Comparison of ENCODE assay signal across 10 cellular contexts in the genomic region with DNA sequence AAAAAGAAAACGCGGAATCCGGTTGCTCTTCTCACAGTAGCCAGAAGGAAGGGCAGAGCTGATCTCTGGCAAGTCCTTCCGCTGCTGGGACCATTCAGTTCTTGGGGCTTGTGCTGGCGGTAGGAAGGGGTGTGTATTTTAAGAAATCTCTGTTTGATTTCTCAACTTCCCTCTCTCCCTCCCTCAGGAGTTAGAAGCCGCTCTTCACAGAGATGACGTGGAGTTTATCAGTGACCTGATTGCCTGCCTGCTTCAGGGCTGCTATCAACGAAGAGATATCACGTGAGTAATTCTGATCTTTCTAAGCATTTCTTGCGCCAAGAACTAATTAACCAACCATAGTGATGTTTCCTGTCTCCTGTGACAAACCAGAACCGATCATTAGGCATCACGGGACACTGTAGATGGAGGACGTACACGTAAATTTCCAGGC.
DNase-seq lines count a peak whose midpoint lies in the region; ATAC-seq lines count a peak whose summit lies in the region.
"Had no signal": no experiment of that assay in that cellular context is flagged by ENCODE, and none has a peak within 500 bp of the region (broad histone marks: within the 10 kb centered on the region; RNA-seq: fewer than 3 reads in every experiment).

No MANE protein-coding gene starts in this region.

- H3K9me3 ChIP-seq in mesodermal cell (ENCODE audit: control insufficient read depth, low read length), result no peaks in the 10 kb centered on the region

- DNase-seq in G401 (ENCODE audit: low spot score) (peak; percentile 83), NCI-H2171 treated with DMSO at 0.1 percent for 48 hours (lab: John Stamatoyannopoulos, UW) (peak; percentile 76), NCI-H774 (lab: John Stamatoyannopoulos, UW) (no peak)
- no peak for DNase-seq in naive thymus-derived CD8-positive, alpha-beta T cell
- DNase-seq: activated CD4-positive, alpha-beta T cell treated with anti-CD3 and anti-CD28 coated beads, Interleukin-2, amount 10 ng/mL, durations not matched to agents 24 days and 14 days; CD8-positive, alpha-beta T cell had no signal

- peak overlapping the region; percentile 60 for H3K27ac ChIP-seq in mesodermal cell (ENCODE audit: low read depth, low read length, severe bottlenecking)

- no peaks in the 10 kb centered on the region for H3K36me3 Mint-ChIP-seq in dendritic cell treated with granulocyte-macrophage colony-stimulating factor and Interleukin-4, amounts not matched to agents 40 ng/mL and 50 ng/mL, for 4 days (ENCODE audit: low read depth)
- H3K36me3 Mint-ChIP-seq in naive thymus-derived CD8-positive, alpha-beta T cell, result no peaks in the 10 kb centered on the region
- H3K36me3 Mint-ChIP-seq: CD8-positive, alpha-beta T cell had no signal

- intact Hi-C loops in dendritic cell treated with granulocyte-macrophage colony-stimulating factor and Interleukin-4, amounts not matched to agents 40 ng/mL and 50 ng/mL, for 4 days (cut with micrococcal nuclease), result loop anchor here (10.0 kb wide), 1 partner anchor 103 kb away; no protein-coding TSS in a partner anchor

- H3K4me3 ChIP-seq in mesodermal cell (ENCODE audit: extremely low read depth, insufficient read depth, low read length, poor library complexity, severe bottlenecking), result no peak overlapping the region

- 88 to 89% methylated on average over 7 to 9 of the region's 14 CpGs for WGBS in mesodermal cell (ENCODE audit: insufficient coverage in 2 of 2), 2 experiments

- peaks cover 21% of the 10 kb centered on the region for H3K4me1 Mint-ChIP-seq in dendritic cell treated with granulocyte-macrophage colony-stimulating factor and Interleukin-4, amounts not matched to agents 40 ng/mL and 50 ng/mL, for 4 days (ENCODE audit: low read depth)
- H3K4me1 Mint-ChIP-seq in naive thymus-derived CD8-positive, alpha-beta T cell, result peaks cover 0 to 3% (median 0%) of the 10 kb centered on the region in 4 donors
- H3K4me1 Mint-ChIP-seq: activated CD4-positive, alpha-beta T cell treated with anti-CD3 and anti-CD28 coated beads, Interleukin-2, amount 10 ng/mL, durations not matched to agents 24 days and 14 days had no signal

- H3K27me3 Mint-ChIP-seq in dendritic cell treated with granulocyte-macrophage colony-stimulating factor and Interleukin-4, amounts not matched to agents 40 ng/mL and 50 ng/mL, for 4 days, result peaks cover 3% of the 10 kb centered on the region
- H3K27me3 Mint-ChIP-seq in naive thymus-derived CD8-positive, alpha-beta T cell, result peaks cover 10 to 51% (median 24%) of the 10 kb centered on the region in 5 donors

- H3K27ac Mint-ChIP-seq in dendritic cell treated with granulocyte-macrophage colony-stimulating factor and Interleukin-4, amounts not matched to agents 40 ng/mL and 50 ng/mL, for 4 days, result no peak overlapping the region
- H3K27ac Mint-ChIP-seq in naive thymus-derived CD8-positive, alpha-beta T cell, result no peak overlapping the region
- H3K27ac Mint-ChIP-seq: activated CD4-positive, alpha-beta T cell treated with anti-CD3 and anti-CD28 coated beads, Interleukin-2, amount 10 ng/mL, durations not matched to agents 24 days and 14 days; CD8-positive, alpha-beta T cell had no signal

- H3K36me3 ChIP-seq in mesodermal cell (ENCODE audit: control insufficient read depth, insufficient read depth, low read length), result peaks cover 27% of the 10 kb centered on the region

- POLR2A ChIA-PET in naive thymus-derived CD8-positive, alpha-beta T cell (lab: Charles Lee), result no interaction called here

- in situ Hi-C loops in G401 (cut with HindIII; ENCODE audit: low sequenced_read_pairs), result no loop called here

- no peaks in the 10 kb centered on the region for H3K9me3 Mint-ChIP-seq in dendritic cell treated with granulocyte-macrophage colony-stimulating factor and Interleukin-4, amounts not matched to agents 40 ng/mL and 50 ng/mL, for 4 days
- H3K9me3 Mint-ChIP-seq in naive thymus-derived CD8-positive, alpha-beta T cell, result no peaks in the 10 kb centered on the region
- H3K9me3 Mint-ChIP-seq: activated CD4-positive, alpha-beta T cell treated with anti-CD3 and anti-CD28 coated beads, Interleukin-2, amount 10 ng/mL, durations not matched to agents 24 days and 14 days; CD8-positive, alpha-beta T cell had no signal

- peak overlapping the region; percentile 57 for H3K4me3 Mint-ChIP-seq in dendritic cell treated with granulocyte-macrophage colony-stimulating factor and Interleukin-4, amounts not matched to agents 40 ng/mL and 50 ng/mL, for 4 days
- no peak overlapping the region for H3K4me3 Mint-ChIP-seq in naive thymus-derived CD8-positive, alpha-beta T cell
- H3K4me3 Mint-ChIP-seq: activated CD4-positive, alpha-beta T cell treated with anti-CD3 and anti-CD28 coated beads, Interleukin-2, amount 10 ng/mL, durations not matched to agents 24 days and 14 days; CD8-positive, alpha-beta T cell had no signal

- no peak for ATAC-seq in naive thymus-derived CD8-positive, alpha-beta T cell
- no peak for ATAC-seq in HG03460 (IDR thresholded peaks at IDR 0.05; ENCODE audit: unreplicated experiment)
- ATAC-seq in HG03442 (IDR thresholded peaks at IDR 0.05; ENCODE audit: unreplicated experiment), result no peak
- ATAC-seq: CD8-positive, alpha-beta T cell had no signal

- peaks cover 11% of the 10 kb centered on the region for H3K4me1 ChIP-seq in mesodermal cell (ENCODE audit: control insufficient read depth, insufficient read depth, low read length, poor library complexity, severe bottlenecking)

Comparison
In these comparisons a context has a peak if more than half of its experiments do, and no peak if none do; other contexts are left out.
1. DNase-seq: peak in G401 (single experiment) and NCI-H2171 treated with DMSO at 0.1 percent for 48 hours (single experiment); none in naive thymus-derived CD8-positive, alpha-beta T cell (0 of 10) and NCI-H774 (single experiment).